ENCODE assay signal across 9 cellular contexts in genomic region chr19:39481229-39481545, GRCh38. TPM values are rescaled to one million over a fixed set of nuclear protein-coding genes. Genes with fewer than 3 reads are reported as not detected.
A peak's percentile ranks its signal among the peaks of the same experiment; 100 is the strongest.
DNase-seq lines count a peak whose midpoint lies in the region; ATAC-seq and TF ChIP-seq lines count a peak whose summit lies in the region.
"Had no signal": no experiment of that assay in that cellular context is flagged by ENCODE, and none has a peak within 500 bp of the region (broad histone marks: within the 10 kb centered on the region; RNA-seq: fewer than 3 reads in every experiment).

No MANE protein-coding gene starts in this region.

- peak overlapping the region; percentile 91 for H3K27ac Mint-ChIP-seq in activated naive CD8-positive, alpha-beta T cell treated with anti-CD3 and anti-CD28 coated beads, Interleukin-2, amount 50 U/mL, for 24 hours

- H3K27me3 ChIP-seq in heart left ventricle (no peaks in the 10 kb centered on the region), right lobe of liver (no peaks in the 10 kb centered on the region)

- no peaks in the 10 kb centered on the region for H3K9me3 ChIP-seq in heart left ventricle
- no peaks in the 10 kb centered on the region for H3K9me3 ChIP-seq in right lobe of liver

- H3K27me3 Mint-ChIP-seq in activated naive CD8-positive, alpha-beta T cell treated with anti-CD3 and anti-CD28 coated beads, Interleukin-2, amount 50 U/mL, for 24 hours: no peaks in the 10 kb centered on the region

- WGBS in heart left ventricle, 4 donors: 0 to 1% (median 0%) methylated on average over 11 to 12 of the region's 12 CpGs
- 4% methylated on average over 8 of the region's 12 CpGs for WGBS in right lobe of liver (ENCODE audit: insufficient coverage, low coverage, low lambda C conversion rate, missing lambda C conversion rate)
- WGBS in urinary bladder: under 1% methylated on average over 12 of the region's 12 CpGs

- intact Hi-C loops in heart left ventricle (cut with DNase I): loop anchor here in 1 of 10 donors (5.0 kb wide), 1 partner anchor 44 kb away; the partner anchor contains the start of gene RPS16
- intact Hi-C loops in left ventricle myocardium superior (cut with micrococcal nuclease): loop anchor here (10.0 kb wide), 1 partner anchor 54 kb away; the partner anchor contains the start of gene EID2B
- intact Hi-C loops in right lobe of liver (cut with DNase I): no loop called here

- peak overlapping the region in 10 of 12 donors; percentile 63 to 89 (median 84) for H3K27ac ChIP-seq in heart left ventricle
- H3K27ac ChIP-seq in right lobe of liver: peak overlapping the region; percentile 66 to 78 (median 69)
- H3K27ac ChIP-seq in urinary bladder (ENCODE audit: low read depth): no peak overlapping the region

- H3K9me3 Mint-ChIP-seq in activated naive CD8-positive, alpha-beta T cell treated with anti-CD3 and anti-CD28 coated beads, Interleukin-2, amount 50 U/mL, for 24 hours: no peaks in the 10 kb centered on the region

- peak overlapping the region; percentile 75 to 100 (median 90) for H3K4me3 ChIP-seq in heart left ventricle
- H3K4me3 ChIP-seq in right lobe of liver: peak overlapping the region; percentile 72 to 91 (median 82)
- peak overlapping the region; percentile 90 for H3K4me3 ChIP-seq in urinary bladder (ENCODE audit: low read depth, low read length)

- H3K4me1 Mint-ChIP-seq in activated naive CD8-positive, alpha-beta T cell treated with anti-CD3 and anti-CD28 coated beads, Interleukin-2, amount 50 U/mL, for 24 hours: peaks cover 25% of the 10 kb centered on the region

- H3K4me3 Mint-ChIP-seq in activated naive CD8-positive, alpha-beta T cell treated with anti-CD3 and anti-CD28 coated beads, Interleukin-2, amount 50 U/mL, for 24 hours: peak overlapping the region; percentile 92

- ATAC-seq in heart left ventricle (peak in 1 of 4 donors; percentile 2), left ventricle myocardium superior (no peak), right lobe of liver (no peak), HG02884 (IDR thresholded peaks at IDR 0.05; ENCODE audit: unreplicated experiment) (no peak)
- no peak for ATAC-seq in activated naive CD8-positive, alpha-beta T cell treated with anti-CD3 and anti-CD28 coated beads, Interleukin-2, amount 50 U/mL, for 24 hours

- H3K36me3 ChIP-seq in heart left ventricle (peaks cover 0 to 43% (median 39%) of the 10 kb centered on the region in 9 donors), right lobe of liver (peaks cover 0 to 14% (median 3%) of the 10 kb centered on the region in 4 donors), urinary bladder (ENCODE audit: insufficient read depth) (peaks cover 2% of the 10 kb centered on the region)

- H3K36me3 Mint-ChIP-seq in activated naive CD8-positive, alpha-beta T cell treated with anti-CD3 and anti-CD28 coated beads, Interleukin-2, amount 50 U/mL, for 24 hours (ENCODE audit: low read depth): peaks cover 26% of the 10 kb centered on the region

- no peak for TF ChIP-seq CTCF in heart left ventricle (IDR thresholded peaks at IDR 0.05)
- TF ChIP-seq CTCF in right lobe of liver (IDR thresholded peaks at IDR 0.05): no peak

- no peak for TF ChIP-seq POLR2A in heart left ventricle (IDR thresholded peaks at IDR 0.05)
- TF ChIP-seq POLR2A in right lobe of liver (IDR thresholded peaks at IDR 0.05): no peak

- DNase-seq in heart left ventricle (no peak), left ventricle myocardium superior (no peak), right lobe of liver (no peak), D341Med (ENCODE audit: low spot score) (no peak), GM19238 (ENCODE audit: insufficient read length, low spot score) (no peak)
- DNase-seq in activated naive CD8-positive, alpha-beta T cell treated with anti-CD3 and anti-CD28 coated beads, Interleukin-2, amount 50 U/mL, for 24 hours: no peak

- H3K4me1 ChIP-seq in heart left ventricle (peaks cover 0 to 19% (median 15%) of the 10 kb centered on the region in 12 donors), right lobe of liver (peaks cover 0 to 9% (median 3%) of the 10 kb centered on the region in 4 donors), urinary bladder (ENCODE audit: insufficient read depth) (no peaks in the 10 kb centered on the region)

RNA-seq across cellular contexts. Expression of gene TIMM50, which starts 0.5 kb away (rescaled TPM):
- total RNA-seq in heart left ventricle (10 to 100 TPM; 66.0 to 91.3 (median 77.3) TPM), left ventricle myocardium superior (75.3 TPM), right lobe of liver (10 to 100 TPM; 28.1 to 48.1 (median 31.3) TPM), urinary bladder (24.0 TPM)
- polyA plus RNA-seq in heart left ventricle (100 to 1,000 TPM; 103 to 106 TPM), urinary bladder (52.1 TPM)

RNA-seq across cellular contexts. Expression of gene DLL3, which starts 17.6 kb away (rescaled TPM):
- total RNA-seq in heart left ventricle (not detected), left ventricle myocardium superior (not detected), right lobe of liver (not detected), urinary bladder (not detected)
- polyA plus RNA-seq in heart left ventricle (not detected), urinary bladder (not detected)

RNA-seq across cellular contexts. Expression of gene SELENOV, which starts 33.8 kb away (rescaled TPM):
- not detected for total RNA-seq in heart left ventricle
- polyA plus RNA-seq in heart left ventricle: not detected
- not detected for total RNA-seq in left ventricle myocardium superior
- not detected for total RNA-seq in right lobe of liver
- 0.37 TPM for total RNA-seq in urinary bladder
- polyA plus RNA-seq in urinary bladder: not detected
- total RNA-seq: dermis microvascular lymphatic vessel endothelial cell had no signal

RNA-seq across cellular contexts. Expression of gene SUPT5H, which starts 35.8 kb away (rescaled TPM):
- 100 to 1,000 TPM in 1 of 9 donors, 10 to 100 TPM in 8; 64.2 to 113 (median 81.7) TPM for total RNA-seq in heart left ventricle
- 100 to 1,000 TPM in 1 of 2 donors, 10 to 100 TPM in 1; 63.8 to 112 TPM for polyA plus RNA-seq in heart left ventricle
- total RNA-seq in left ventricle myocardium superior: 85.8 TPM
- 10 to 100 TPM; 42.3 to 60.8 (median 54.7) TPM for total RNA-seq in right lobe of liver
- 24.8 TPM for total RNA-seq in urinary bladder
- polyA plus RNA-seq in urinary bladder: 85.8 TPM

RNA-seq across cellular contexts. Expression of gene RPS16, which starts 45.4 kb away (rescaled TPM):
- 1,000 to 10,000 TPM in 7 of 9 donors, 100 to 1,000 TPM in 2; 617 to 1,566 (median 1,374) TPM for total RNA-seq in heart left ventricle
- polyA plus RNA-seq in heart left ventricle: 1,000 to 10,000 TPM; 1,266 to 2,656 TPM
- 1,154 TPM for total RNA-seq in left ventricle myocardium superior
- 100 to 1,000 TPM; 448 to 643 (median 568) TPM for total RNA-seq in right lobe of liver
- 27.7 TPM for total RNA-seq in urinary bladder
- 3,259 TPM for polyA plus RNA-seq in urinary bladder
